Comparison of ENCODE assay signal across 9 cellular contexts in genomic region chr11:33375236-33375635, GRCh38. TPM values are rescaled to one million over a fixed set of nuclear protein-coding genes. Genes with fewer than 3 reads are reported as not detected.
DNase-seq lines count a peak whose midpoint lies in the region; ATAC-seq and TF ChIP-seq lines count a peak whose summit lies in the region.
"Had no signal": no experiment of that assay in that cellular context is flagged by ENCODE, and none has a peak within 500 bp of the region (broad histone marks: within the 10 kb centered on the region; RNA-seq: fewer than 3 reads in every experiment).

No MANE protein-coding gene starts in this region.

- DNase-seq in A673 (ENCODE audit: low spot score) (no peak), H9 (peak; percentile 32), brain microvascular endothelial cell (no peak), memory B cell (ENCODE audit: low spot score in 2 of 2) (no peak), DMS79 treated with DMSO at 0.1 percent for 48 hours (lab: John Stamatoyannopoulos, UW) (no peak), cerebellar nuclear complex (lab: John Stamatoyannopoulos, UW) (no peak), A172 (ENCODE audit: low spot score) (no peak)
- DNase-seq in central memory CD4-positive, alpha-beta T cell: no peak
- DNase-seq: DND-41 had no signal

- intact Hi-C loops in A673 (cut with micrococcal nuclease; ENCODE audit: unreplicated experiment): no loop called here

- peaks cover 26% of the 10 kb centered on the region for H3K4me1 ChIP-seq in A673 (ENCODE audit: insufficient read depth, low read length, poor library complexity, severe bottlenecking)
- peaks cover 2% of the 10 kb centered on the region; the same call in 1 of the 2 replicates for H3K4me1 ChIP-seq in H9 (ENCODE audit: insufficient read depth, low read length)

- peaks cover 61% of the 10 kb centered on the region for H3K27me3 Mint-ChIP-seq in H9 (ENCODE audit: low read depth)
- peaks cover 15% of the 10 kb centered on the region for H3K27me3 Mint-ChIP-seq in memory B cell

- no peak overlapping the region for H4K5ac ChIP-seq in H9 (ENCODE audit: insufficient read length, low read depth, low read length)

- no peak for ATAC-seq in memory B cell (ENCODE audit: low read depth)

- H3K4me3 ChIP-seq in A673 (ENCODE audit: low read depth, low read length, poor library complexity, severe bottlenecking) (peak overlapping the region; percentile 56), brain microvascular endothelial cell (ENCODE audit: low read depth, low read length) (peak overlapping the region; percentile 65)

- H3K27ac ChIP-seq in A673 (ENCODE audit: low read depth, low read length, poor library complexity, severe bottlenecking) (no peak overlapping the region), H9 (ENCODE audit: insufficient read length, low read depth, low read length) (no peak overlapping the region), brain microvascular endothelial cell (no peak overlapping the region)

- H3K36me3 Mint-ChIP-seq in H9 (ENCODE audit: insufficient read depth in 1 of 3, low read depth in 3 of 3) (no peaks in the 10 kb centered on the region), memory B cell (no peaks in the 10 kb centered on the region)

- H3K9me3 Mint-ChIP-seq in H9 (no peaks in the 10 kb centered on the region), memory B cell (no peaks in the 10 kb centered on the region)

- H3K4me3 Mint-ChIP-seq in H9 (peak overlapping the region; percentile 67 to 83), memory B cell (peak overlapping the region; percentile 65)

- BruUV-seq in A673 (replicated peaks; lab: Mats Ljungman, UMichigan): no TSS peak

- H3K27ac Mint-ChIP-seq in H9: no peak overlapping the region
- no peak overlapping the region for H3K27ac Mint-ChIP-seq in memory B cell

- H2BK12ac ChIP-seq in H9 (ENCODE audit: insufficient read length, low read depth, low read length): no peak overlapping the region

- no peak overlapping the region for H4K91ac ChIP-seq in H9 (ENCODE audit: insufficient read length, low read depth, low read length)

- no peaks in the 10 kb centered on the region for H4K20me1 ChIP-seq in H9 (ENCODE audit: control insufficient read depth, insufficient read depth, insufficient read length)

- no CpG with 5 or more reads among the region's 11 CpGs for WGBS in H9 (ENCODE audit: extremely low coverage, insufficient read length, low lambda C conversion rate)

- peak overlapping the region; percentile 33 for H3K4me2 ChIP-seq in H9 (ENCODE audit: insufficient read depth, insufficient read length, low read length)

- H2BK20ac ChIP-seq in H9 (ENCODE audit: low read depth, low read length, poor library complexity, severe bottlenecking): no peak overlapping the region

- H2BK15ac ChIP-seq in H9 (ENCODE audit: low read depth, low read length): no peak overlapping the region

- H3K23ac ChIP-seq in H9 (ENCODE audit: insufficient read length, low read depth, low read length): no peak overlapping the region

- H3T11ph ChIP-seq in H9 (ENCODE audit: low read length): no peak overlapping the region

- no peaks in the 10 kb centered on the region for H3K79me2 ChIP-seq in H9 (ENCODE audit: insufficient read depth, low read length)

- H2AK5ac ChIP-seq in H9 (ENCODE audit: insufficient read length, low read length): no peak overlapping the region

- no peak overlapping the region for H3K4ac ChIP-seq in H9 (ENCODE audit: low read depth, low read length)

- H2BK120ac ChIP-seq in H9 (ENCODE audit: low read depth, low read length, poor library complexity, severe bottlenecking): no peak overlapping the region

- in situ Hi-C loops in brain microvascular endothelial cell (cut with HindIII; ENCODE audit: low pct_ligation_motif_present, low sequenced_read_pairs): no loop called here

- H4K8ac ChIP-seq in H9 (replicated peaks; ENCODE audit: insufficient read length, low read depth, low read length): no peak overlapping the region

- no peaks in the 10 kb centered on the region for H3K79me1 ChIP-seq in H9 (ENCODE audit: insufficient read depth, low read depth, low read length, poor library complexity, severe bottlenecking)

- no peak overlapping the region for H2AFZ ChIP-seq in H9 (ENCODE audit: low read length)

- H3K4me1 Mint-ChIP-seq in H9 (peaks cover 16 to 26% of the 10 kb centered on the region in 2 experiments), memory B cell (no peaks in the 10 kb centered on the region)

- no peak overlapping the region for H2BK5ac ChIP-seq in H9 (ENCODE audit: insufficient read length, low read length)

- TF ChIP-seq CTCF in A673 (conservative IDR thresholded peaks at IDR 0.05; ENCODE audit: low read depth, low read length) (no peak), H9 (conservative IDR thresholded peaks at IDR 0.05) (no peak), brain microvascular endothelial cell (IDR thresholded peaks at IDR 0.05; ENCODE audit: low read depth, low read length, missing control alignments) (no peak)

- H3K9me3 ChIP-seq in A673 (ENCODE audit: low read depth, low read length, poor library complexity, severe bottlenecking): no peaks in the 10 kb centered on the region
- H3K9me3 ChIP-seq in H9 (ENCODE audit: control insufficient read depth, low read depth, low read length): no peaks in the 10 kb centered on the region

- no peak overlapping the region for H3K14ac ChIP-seq in H9 (ENCODE audit: insufficient read depth, low read length)

- H3K9ac ChIP-seq in H9 (ENCODE audit: extremely low read depth, insufficient read length, low read length): no peak overlapping the region

- POLR2A ChIA-PET in A673 (lab: Charles Lee; ENCODE audit: low non-redundant PET): no interaction called here

- CTCF ChIA-PET in A673 (lab: Charles Lee): interaction anchor here (1.0 kb wide), 1 partner anchor 12 kb away, joined by 6 read pairs; no protein-coding TSS in a partner anchor

- H3K36me3 ChIP-seq in A673 (ENCODE audit: insufficient read depth, low read length, poor library complexity, severe bottlenecking) (no peaks in the 10 kb centered on the region), brain microvascular endothelial cell (replicated peaks) (no peaks in the 10 kb centered on the region)

- H3K18ac ChIP-seq in H9 (ENCODE audit: insufficient read length, low read depth, low read length): no peak overlapping the region

- no peaks in the 10 kb centered on the region for H3K23me2 ChIP-seq in H9 (ENCODE audit: insufficient read length, low read depth, low read length, poor library complexity, severe bottlenecking)

- H3K56ac ChIP-seq in H9 (ENCODE audit: insufficient read length, low read depth, low read length): no peak overlapping the region

- H3K27me3 ChIP-seq in A673 (replicated peaks; ENCODE audit: insufficient read depth, low read depth, low read length, poor library complexity): peaks cover 33% of the 10 kb centered on the region
- peaks cover 7% of the 10 kb centered on the region; the same call in 1 of the 2 replicates for H3K27me3 ChIP-seq in H9 (ENCODE audit: insufficient read depth, low read length)
- H3K27me3 ChIP-seq in brain microvascular endothelial cell (replicated peaks): no peaks in the 10 kb centered on the region

RNA-seq across cellular contexts. Expression of gene KIAA1549L, which starts 0.7 kb away (rescaled TPM):
- total RNA-seq in A673 (2021): 4.6 and 5.5 TPM in 2 replicates
- total RNA-seq in H9 (2021): 1.6 and 1.9 TPM in 2 replicates
- total RNA-seq in A172 (2014; rRNA removed; shearing (Covaris generic)): 10.0 and 10.1 TPM in 2 replicates
